31 cellular contexts compared by ENCODE assay signal in the genomic region with DNA sequence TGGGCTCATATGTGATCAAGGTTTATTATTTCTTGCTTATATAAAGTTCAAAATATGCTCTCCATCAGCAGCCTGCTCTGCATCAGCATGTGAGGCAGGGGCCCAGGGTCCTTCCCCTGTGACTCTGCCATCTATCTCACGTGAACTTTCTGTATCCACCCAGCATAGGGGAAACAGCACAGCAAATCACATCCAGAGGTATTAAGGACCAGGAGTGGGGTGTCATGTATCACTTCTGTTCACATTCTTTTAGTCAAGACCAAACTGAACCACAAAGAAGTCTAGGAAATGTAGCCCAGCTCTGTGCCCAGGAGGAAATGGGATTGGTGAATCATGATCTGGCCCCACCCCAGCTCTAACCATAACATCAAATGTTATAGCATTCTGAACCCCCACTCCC.
"Had no signal": no experiment of that assay in that cellular context is flagged by ENCODE, and none has a peak within 500 bp of the region (broad histone marks: within the 10 kb centered on the region; RNA-seq: fewer than 3 reads in every experiment).

No MANE protein-coding gene starts in this region.

- H3K4me1 ChIP-seq: lower lobe of right lung, pancreas, prostate gland, sigmoid colon, testis, transverse colon, vagina had no signal

- DNase-seq: heart left ventricle; kidney glomerular epithelial cell; left cardiac atrium; lower lobe of right lung; mammary epithelial cell; mesendoderm; naive B cell; nucleus accumbens; pancreas; posterior cingulate gyrus; retina; right cardiac atrium; sigmoid colon; stimulated activated CD4-positive, alpha-beta T cell treated with anti-CD3 and anti-CD28 coated beads, Interleukin-1b, Interleukin-23, amount 100 ng/mL, for 48 hours; stimulated activated CD4-positive, alpha-beta T cell treated with anti-CD3 and anti-CD28 coated beads, Interleukin-2, amount 100 ng/mL, for 48 hours; stimulated activated CD4-positive, alpha-beta T cell treated with anti-CD3 and anti-CD28 coated beads, Interleukin-4, amount 100 ng/mL, for 4 hours; stimulated activated CD8-positive, alpha-beta memory T cell treated with anti-CD3 and anti-CD28 coated beads, Interleukin-4, amount 100 ng/mL, for 48 hours; stimulated activated naive B cell treated with anti-CD40 and anti-IgM and Interleukin-4, amounts not matched to agents 10 μg/mL and 1 μg/mL and 100 μg/mL, for 72 hours; stimulated activated naive CD8-positive, alpha-beta T cell treated with anti-CD3 and anti-CD28 coated beads, Interleukin-15, Interleukin-2, amounts not matched to agents 100 U/mL and 50 U/mL, for 24 hours; stomach; testis; thyroid gland; transverse colon; upper lobe of left lung had no signal

- H3K9me3 Mint-ChIP-seq: natural killer cell treated with Interleukin-12 subunit alpha and Interleukin-12 subunit beta and Interleukin-15 and Interleukin-18, amount 100 ng/mL, for 72 hours had no signal

- H3K27ac Mint-ChIP-seq: mesothelial cell of epicardium; naive B cell; natural killer cell treated with Interleukin-12 subunit alpha and Interleukin-12 subunit beta and Interleukin-15 and Interleukin-18, amount 100 ng/mL, for 72 hours; stimulated activated naive B cell treated with anti-CD40 and anti-IgM and Interleukin-4, amounts not matched to agents 10 μg/mL and 1 μg/mL and 100 μg/mL, for 72 hours had no signal

- H3K27ac ChIP-seq: heart left ventricle, lower lobe of right lung, pancreas, prostate gland, sigmoid colon, stomach, testis, thyroid gland, transverse colon, upper lobe of left lung, vagina had no signal

- H3K27me3 Mint-ChIP-seq: naive B cell; stimulated activated naive B cell treated with anti-CD40 and anti-IgM and Interleukin-4, amounts not matched to agents 10 μg/mL and 1 μg/mL and 100 μg/mL, for 72 hours had no signal

- H3K4me3 ChIP-seq: heart left ventricle, lower lobe of right lung, pancreas, prostate gland, sigmoid colon, smooth muscle cell, stomach, testis, thyroid gland, transverse colon, upper lobe of left lung, vagina had no signal

- H3K36me3 Mint-ChIP-seq: mesothelial cell of epicardium; naive B cell; natural killer cell treated with Interleukin-12 subunit alpha and Interleukin-12 subunit beta and Interleukin-15 and Interleukin-18, amount 100 ng/mL, for 72 hours; stimulated activated naive B cell treated with anti-CD40 and anti-IgM and Interleukin-4, amounts not matched to agents 10 μg/mL and 1 μg/mL and 100 μg/mL, for 72 hours had no signal

- H3K27me3 ChIP-seq: heart left ventricle, pancreas, sigmoid colon, stomach, testis, thyroid gland, transverse colon, upper lobe of left lung, vagina had no signal

- H3K4me2 ChIP-seq: smooth muscle cell had no signal

- H3K36me3 ChIP-seq: heart left ventricle, lower lobe of right lung, pancreas, prostate gland, sigmoid colon, stomach, thyroid gland, transverse colon, upper lobe of left lung, vagina had no signal

- H3K9me3 ChIP-seq: pancreas, prostate gland, testis, thyroid gland, transverse colon, vagina had no signal

- H3K4me3 Mint-ChIP-seq: mesothelial cell of epicardium; natural killer cell treated with Interleukin-12 subunit alpha and Interleukin-12 subunit beta and Interleukin-15 and Interleukin-18, amount 100 ng/mL, for 72 hours; neural crest cell; stimulated activated naive B cell treated with anti-CD40 and anti-IgM and Interleukin-4, amounts not matched to agents 10 μg/mL and 1 μg/mL and 100 μg/mL, for 72 hours had no signal

- ATAC-seq: heart left ventricle; left cardiac atrium; left lobe of liver; lower lobe of right lung; natural killer cell treated with Interleukin-12 subunit alpha and Interleukin-12 subunit beta and Interleukin-15 and Interleukin-18, amount 100 ng/mL, for 72 hours; pancreas; right cardiac atrium; stimulated activated naive B cell treated with anti-CD40 and anti-IgM and Interleukin-4, amounts not matched to agents 10 μg/mL and 1 μg/mL and 100 μg/mL, for 72 hours; stimulated activated naive CD8-positive, alpha-beta T cell treated with anti-CD3 and anti-CD28 coated beads, Interleukin-15, Interleukin-2, amounts not matched to agents 100 U/mL and 50 U/mL, for 24 hours had no signal
